Comparison of ENCODE assay signal across 8 cellular contexts in genomic region chr6:14117158-14118090, GRCh38. TPM values are rescaled to one million over a fixed set of nuclear protein-coding genes. Genes with fewer than 3 reads are reported as not detected.
A peak's percentile ranks its signal among the peaks of the same experiment; 100 is the strongest.
DNase-seq lines count a peak whose midpoint lies in the region; ATAC-seq and TF ChIP-seq lines count a peak whose summit lies in the region.

CD83 (plus strand) TSS chr6:14117772; CDS start chr6:14117812, 40 bp downstream.

- DNase-seq in OCI-LY7 (ENCODE audit: low spot score) (peak; percentile 89), fibroblast of gingiva (ENCODE audit: low read depth) (peak; percentile 60), natural killer cell (peak; percentile 88)
- peak; percentile 86 for DNase-seq in activated T-cell treated with anti-CD3 and anti-CD28 coated beads, Interleukin-2, amount 50 U/mL, for 24 hours
- DNase-seq in stimulated activated naive CD8-positive, alpha-beta T cell treated with anti-CD3 and anti-CD28 coated beads, Interleukin-15, Interleukin-2, amounts not matched to agents 100 U/mL and 50 U/mL, for 24 hours = peak; percentile 85

- H3K9me2 ChIP-seq in OCI-LY7 (ENCODE audit: insufficient read depth, low read length) = no peaks in the 10 kb centered on the region

- H3K4me3 ChIP-seq in OCI-LY7 (ENCODE audit: low read depth, low read length, poor library complexity, severe bottlenecking) = peak within 1 kb of the TSS; percentile 95

- peak within 1 kb of the TSS; percentile 84 for H3K4me2 ChIP-seq in OCI-LY7 (ENCODE audit: low read length)

- H3K36me3 ChIP-seq in OCI-LY7 (ENCODE audit: insufficient read depth, low read length) = peaks cover 31% of the 10 kb centered on the region

- H3K27me3 Mint-ChIP-seq in activated T-cell treated with anti-CD3 and anti-CD28 coated beads, Interleukin-2, amount 50 U/mL, for 24 hours = peaks cover 2% of the 10 kb centered on the region
- H3K27me3 Mint-ChIP-seq in natural killer cell (ENCODE audit: low read depth in 2 of 2) = peaks cover under 1 to 10% of the 10 kb centered on the region in 2 donors

- peak within 1 kb of the TSS; percentile 34 for H3K27ac ChIP-seq in C4-2B
- peak within 1 kb of the TSS; percentile 20 for H3K27ac ChIP-seq in OCI-LY7 (ENCODE audit: low read depth, low read length, poor library complexity, severe bottlenecking)

- H3K79me2 ChIP-seq in OCI-LY7 (ENCODE audit: insufficient read depth, low read depth, low read length) = peaks cover 41% of the 10 kb centered on the region; the same call in 1 of the 2 replicates

- BruUV-seq in OCI-LY7 (replicated peaks; lab: Mats Ljungman, UMichigan) = no TSS peak

- H3K27ac Mint-ChIP-seq in activated T-cell treated with anti-CD3 and anti-CD28 coated beads, Interleukin-2, amount 50 U/mL, for 24 hours = peak within 1 kb of the TSS; percentile 92
- H3K27ac Mint-ChIP-seq in natural killer cell = peak within 1 kb of the TSS; percentile 92 to 98

- intact Hi-C loops in OCI-LY7 (cut with micrococcal nuclease; ENCODE audit: unreplicated experiment) = no loop called here
- intact Hi-C loops in natural killer cell (cut with micrococcal nuclease) = loop anchor here (5.0 kb wide), 2 partner anchors 305 to 1130 kb away; partner anchors contain the start of genes JARID2 and MCUR1

- H3K9me3 ChIP-seq in OCI-LY7 (ENCODE audit: low read length) = no peaks in the 10 kb centered on the region

- CTCF ChIA-PET in OCI-LY7 (lab: Charles Lee; ENCODE audit: unreplicated experiment) = interaction anchor here (0.7 to 0.9 kb wide), 2 partner anchors 16 to 50 kb away, joined by 3 to 5 read pairs; no protein-coding TSS in a partner anchor

- peak; percentile 98 for TF ChIP-seq POLR2A in GM19099 (IDR thresholded peaks at IDR 0.05; ENCODE audit: extremely low read depth, insufficient read length, low read depth)

- H3K36me3 Mint-ChIP-seq in activated T-cell treated with anti-CD3 and anti-CD28 coated beads, Interleukin-2, amount 50 U/mL, for 24 hours (ENCODE audit: low read depth) = peaks cover 48% of the 10 kb centered on the region
- no peaks in the 10 kb centered on the region for H3K36me3 Mint-ChIP-seq in natural killer cell

- H3K4me1 Mint-ChIP-seq in activated T-cell treated with anti-CD3 and anti-CD28 coated beads, Interleukin-2, amount 50 U/mL, for 24 hours (ENCODE audit: low read depth) = peaks cover 47% of the 10 kb centered on the region
- H3K4me1 Mint-ChIP-seq in natural killer cell = peaks cover 20 to 25% of the 10 kb centered on the region in 2 donors

- no peaks in the 10 kb centered on the region for H3K9me3 Mint-ChIP-seq in activated T-cell treated with anti-CD3 and anti-CD28 coated beads, Interleukin-2, amount 50 U/mL, for 24 hours
- no peaks in the 10 kb centered on the region for H3K9me3 Mint-ChIP-seq in natural killer cell

- peak; percentile 42 for TF ChIP-seq CTCF in C4-2B (conservative IDR thresholded peaks at IDR 0.05)
- TF ChIP-seq CTCF in OCI-LY7 (conservative IDR thresholded peaks at IDR 0.05; ENCODE audit: low read length) = peak; percentile 46; the same call in 1 of the 2 replicates
- TF ChIP-seq CTCF in natural killer cell (IDR thresholded peaks at IDR 0.05) = no peak

- ATAC-seq in HG03442 (IDR thresholded peaks at IDR 0.05; ENCODE audit: unreplicated experiment) = peak; percentile 62
- ATAC-seq in natural killer cell = peak; percentile 92 to 98 (median 93)
- ATAC-seq in stimulated activated naive CD8-positive, alpha-beta T cell treated with anti-CD3 and anti-CD28 coated beads, Interleukin-15, Interleukin-2, amounts not matched to agents 100 U/mL and 50 U/mL, for 24 hours = peak; percentile 91

- H2AFZ ChIP-seq in OCI-LY7 (ENCODE audit: low read length) = peak within 1 kb of the TSS; percentile 98

- POLR2A ChIA-PET in OCI-LY7 (lab: Charles Lee) = interaction anchor here (0.5 to 3.5 kb wide), 4 partner anchors 8 to 22 kb away, joined by 4 to 18 read pairs (median 10); no protein-coding TSS in a partner anchor

- peaks cover 48% of the 10 kb centered on the region for H3K4me1 ChIP-seq in OCI-LY7 (ENCODE audit: insufficient read depth, low read length, poor library complexity, severe bottlenecking)

- peak within 1 kb of the TSS; percentile 92 for H3K4me3 Mint-ChIP-seq in activated T-cell treated with anti-CD3 and anti-CD28 coated beads, Interleukin-2, amount 50 U/mL, for 24 hours
- H3K4me3 Mint-ChIP-seq in natural killer cell = peak within 1 kb of the TSS; percentile 94

- H4K20me1 ChIP-seq in OCI-LY7 (ENCODE audit: insufficient read depth, low read length) = no peaks in the 10 kb centered on the region

RNA-seq across cellular contexts. Expression of gene CD83, which starts in this region (rescaled TPM):
- 26.2 and 29.7 TPM in 2 replicates for total RNA-seq in OCI-LY7 (2014; rRNA removed; shearing (Covaris generic))
- 12.1 and 15.0 TPM in 2 replicates for total RNA-seq in OCI-LY7 (2022)
- total RNA-seq in natural killer cell = 100 to 1,000 TPM in 1 of 3 donors, 10 to 100 TPM in 2; 54.8 to 110 (median 64.3) TPM

Comparison
In these comparisons a context has a peak if more than half of its experiments do, and no peak if none do; other contexts are left out.
1. Peak in every context shown above with its lines: DNase-seq, ATAC-seq, H3K4me3 ChIP-seq and H3K27ac ChIP-seq.